ENCODE assay signal across 10 cellular contexts in the genomic region with DNA sequence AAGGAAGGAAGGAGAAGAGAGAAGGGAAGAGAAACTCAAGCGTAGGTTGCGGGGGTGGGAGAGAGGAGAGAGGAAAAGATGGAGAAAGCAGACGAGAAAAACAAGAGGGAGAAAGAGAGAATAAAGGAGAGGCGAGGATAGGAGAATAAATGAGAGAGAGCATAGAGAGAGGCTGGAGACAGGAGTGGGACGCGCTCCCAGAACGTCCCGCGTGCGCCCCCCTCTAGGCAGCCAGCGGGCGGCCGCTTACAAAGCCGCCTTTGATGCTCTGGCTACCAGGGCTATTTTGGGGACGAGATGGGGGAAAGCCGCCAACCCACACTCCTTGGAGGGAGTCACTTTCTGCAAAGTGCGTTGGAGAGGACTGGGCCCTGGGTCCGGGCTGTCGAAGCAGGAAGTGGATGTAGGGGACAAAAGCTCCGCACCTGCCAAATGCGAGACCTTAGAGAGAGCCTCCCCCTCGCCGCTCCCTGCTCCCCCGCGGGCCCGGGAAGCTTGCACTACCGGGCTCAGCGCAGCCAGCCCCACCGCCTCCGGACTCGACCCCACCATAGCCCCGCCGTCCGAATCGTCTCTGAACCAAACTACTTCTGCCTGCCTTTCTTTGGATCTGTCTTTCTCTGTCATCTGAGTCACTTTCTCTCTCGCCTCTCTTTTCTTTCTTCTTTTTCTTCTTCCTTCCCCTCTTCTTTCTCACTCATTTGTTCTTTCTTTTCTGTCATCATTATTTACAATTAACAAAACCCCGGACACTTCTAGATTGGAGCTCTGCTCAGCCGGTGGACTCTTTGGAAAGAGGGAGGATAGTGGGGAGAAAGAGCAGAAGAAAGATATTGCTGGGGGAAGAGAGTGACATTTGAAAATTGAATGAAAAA. TPM values are rescaled to one million over a fixed set of nuclear protein-coding genes. Genes with fewer than 3 reads are reported as not detected.
A peak's percentile ranks its signal among the peaks of the same experiment; 100 is the strongest.
DNase-seq lines count a peak whose midpoint lies in the region; TF ChIP-seq lines count a peak whose summit lies in the region.
"Had no signal": no experiment of that assay in that cellular context is flagged by ENCODE, and none has a peak within 500 bp of the region (broad histone marks: within the 10 kb centered on the region; RNA-seq: fewer than 3 reads in every experiment).

No MANE protein-coding gene starts in this region.

- H3K4me1 Mint-ChIP-seq in IgD-negative memory B cell (peaks cover 3 to 22% (median 10%) of the 10 kb centered on the region in 3 donors), HFFc6 (ENCODE audit: low read depth) (no peaks in the 10 kb centered on the region)

- H3K27ac Mint-ChIP-seq in IgD-negative memory B cell (no peak overlapping the region), HFFc6 (no peak overlapping the region)

- H3K36me3 ChIP-seq in parathyroid adenoma (ENCODE audit: control insufficient read depth, insufficient read depth, low read length) = no peaks in the 10 kb centered on the region
- H3K36me3 ChIP-seq: left ventricle myocardium inferior had no signal

- H3K9me3 Mint-ChIP-seq in IgD-negative memory B cell = peaks cover 6 to 17% (median 8%) of the 10 kb centered on the region in 3 donors
- no peaks in the 10 kb centered on the region for H3K9me3 Mint-ChIP-seq in HFFc6

- H3K4me1 ChIP-seq in parathyroid adenoma = no peaks in the 10 kb centered on the region

- H3K4me2 ChIP-seq in parathyroid adenoma (ENCODE audit: low read length) = no peak overlapping the region

- TF ChIP-seq CTCF in coronary artery (IDR thresholded peaks at IDR 0.05) (no peak), parathyroid adenoma (IDR thresholded peaks at IDR 0.05) (no peak), HFFc6 (IDR thresholded peaks at IDR 0.05) (no peak)

- peaks cover 24% of the 10 kb centered on the region for H3K27me3 ChIP-seq in parathyroid adenoma (ENCODE audit: control insufficient read depth, insufficient read depth, low read length)

- H3K79me2 ChIP-seq in parathyroid adenoma = no peaks in the 10 kb centered on the region

- H3K36me3 Mint-ChIP-seq in IgD-negative memory B cell (no peaks in the 10 kb centered on the region), HFFc6 (ENCODE audit: low read depth) (no peaks in the 10 kb centered on the region)

- H3K9ac ChIP-seq in parathyroid adenoma = no peak overlapping the region

- no peak overlapping the region for H2AFZ ChIP-seq in parathyroid adenoma

- H3K27me3 Mint-ChIP-seq in IgD-negative memory B cell = peaks cover 71% of the 10 kb centered on the region
- peaks cover 28% of the 10 kb centered on the region for H3K27me3 Mint-ChIP-seq in HFFc6 (ENCODE audit: insufficient read depth)

- no peak overlapping the region for H3K27ac ChIP-seq in coronary artery
- H3K27ac ChIP-seq in parathyroid adenoma = no peak overlapping the region
- H3K27ac ChIP-seq: left ventricle myocardium inferior had no signal

- H3K9me3 ChIP-seq in parathyroid adenoma (ENCODE audit: control insufficient read depth, low read length) = peaks cover 4% of the 10 kb centered on the region

- H3K4me3 ChIP-seq in coronary artery (peak overlapping the region; percentile 30), parathyroid adenoma (ENCODE audit: low read depth, low read length) (peak overlapping the region; percentile 12)
- H3K4me3 ChIP-seq: left ventricle myocardium inferior had no signal

- H3K4me3 Mint-ChIP-seq in IgD-negative memory B cell = peak overlapping the region in 3 of 4 donors; percentile 74 to 92 (median 79)
- H3K4me3 Mint-ChIP-seq in HFFc6 = no peak overlapping the region

- DNase-seq in NCI-H187 (lab: John Stamatoyannopoulos, UW) = peak; percentile 67 to 86
- DNase-seq in NCI-H187 treated with DMSO at 0.1 percent for 48 hours (lab: John Stamatoyannopoulos, UW) = no peak
- DNase-seq in coronary artery (ENCODE audit: low spot score) = no peak
- no peak for DNase-seq in HFFc6
- no peak for DNase-seq in GM19240 (ENCODE audit: insufficient read length, low spot score)
- DNase-seq in SK-N-DZ (ENCODE audit: low spot score) = no peak
- DNase-seq: IMR-90, left ventricle myocardium inferior had no signal

RNA-seq across cellular contexts. Expression of gene ASCL1, which starts 8.0 kb away (rescaled TPM):
- polyA plus RNA-seq in IgD-negative memory B cell = not detected
- not detected for total RNA-seq in HFFc6 (2021; fragmentation: NEBNext Ultra II Directional; extraction: Animal tissue kit (Norgen Biotek cat#: 25700))
- polyA plus RNA-seq in SK-N-DZ (2014; cell fraction: cytosol; rRNA removed) = 317 and 369 TPM in 2 replicates
- polyA plus RNA-seq in SK-N-DZ (2014; cell fraction: nucleus; rRNA removed) = 169 and 203 TPM in 2 replicates
- total RNA-seq: IMR-90, left ventricle myocardium inferior had no signal
- polyA plus RNA-seq: IMR-90 had no signal

RNA-seq across cellular contexts. Expression of gene PAH, which starts 48.5 kb away (rescaled TPM):
- not detected for polyA plus RNA-seq in IgD-negative memory B cell
- not detected for total RNA-seq in HFFc6 (2021; fragmentation: NEBNext Ultra II Directional; extraction: Animal tissue kit (Norgen Biotek cat#: 25700))
- polyA plus RNA-seq in SK-N-DZ (2014; cell fraction: cytosol; rRNA removed) = not detected in 2 replicates
- 0.15 TPM in 1 of 2 replicates, not detected in the other for polyA plus RNA-seq in SK-N-DZ (2014; cell fraction: nucleus; rRNA removed)
- total RNA-seq: IMR-90, left ventricle myocardium inferior had no signal
- polyA plus RNA-seq: IMR-90 had no signal

Comparison
In these comparisons a context has a peak if more than half of its experiments do, and no peak if none do; other contexts are left out.
1. DNase-seq: peak in NCI-H187 (2 of 2); none in NCI-H187 treated with DMSO at 0.1 percent for 48 hours (single experiment), coronary artery (single experiment), HFFc6 (single experiment), GM19240 (single experiment) and SK-N-DZ (single experiment).